In the genomic region with DNA sequence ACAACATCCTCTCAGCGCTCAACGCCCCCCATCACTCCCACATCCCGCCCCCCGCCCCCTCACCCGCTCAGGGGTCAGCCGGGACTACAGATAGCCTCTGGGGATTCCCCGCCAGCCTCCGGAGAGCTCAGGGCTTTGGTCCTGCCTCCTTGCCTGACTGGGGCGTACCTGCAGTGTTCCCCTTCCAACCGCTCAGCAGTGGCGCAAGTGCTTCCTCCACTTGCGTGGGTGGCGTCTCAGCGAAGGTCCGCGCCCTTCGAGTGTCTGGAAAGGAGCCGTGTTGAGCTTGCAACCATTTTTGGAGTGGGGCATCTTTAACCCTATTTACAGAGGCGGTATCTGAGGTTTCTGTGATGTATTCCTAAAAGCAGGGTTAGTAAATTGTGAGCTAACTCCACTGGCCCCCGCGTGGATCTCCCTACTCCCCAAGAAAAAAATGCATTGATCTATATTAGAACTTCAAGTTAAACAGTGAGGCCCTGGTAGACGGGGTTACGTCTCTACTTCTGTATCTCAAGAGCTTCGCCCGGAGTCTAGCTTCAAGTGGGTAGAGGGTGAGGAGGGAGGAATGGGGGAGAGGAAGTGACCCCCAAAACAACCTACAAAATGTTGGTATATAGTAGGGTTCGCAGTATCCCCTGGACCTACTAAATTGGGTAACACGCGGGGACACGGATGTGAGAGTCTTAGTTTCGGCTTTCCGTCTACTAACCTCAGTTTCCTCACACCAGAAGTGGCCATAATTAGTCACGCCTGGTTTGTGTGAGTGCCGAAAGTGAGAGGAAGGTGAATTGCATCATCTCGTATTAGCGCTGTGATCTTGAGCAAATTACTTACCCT, we compare ENCODE assay signal across 8 cellular contexts. TPM values are rescaled to one million over a fixed set of nuclear protein-coding genes. Genes with fewer than 3 reads are reported as not detected.
DNase-seq lines count a peak whose midpoint lies in the region; ATAC-seq and TF ChIP-seq lines count a peak whose summit lies in the region.

No MANE protein-coding gene starts in this region.

- no peaks in the 10 kb centered on the region for H3K36me3 ChIP-seq in GM06990 (ENCODE audit: control insufficient read depth, insufficient read depth, low read length)
- no peaks in the 10 kb centered on the region for H3K36me3 ChIP-seq in transverse colon
- no peaks in the 10 kb centered on the region for H3K36me3 ChIP-seq in brain microvascular endothelial cell (replicated peaks)

- TF ChIP-seq CTCF in GM06990 (IDR thresholded peaks at IDR 0.05; ENCODE audit: insufficient read depth, low read length, poor library complexity, severe bottlenecking) (no peak), activated B cell treated with CpG ODN at 0.5 μM for 24 hours (IDR thresholded peaks at IDR 0.05) (no peak), transverse colon (IDR thresholded peaks at IDR 0.05) (no peak), brain microvascular endothelial cell (IDR thresholded peaks at IDR 0.05; ENCODE audit: low read depth, low read length, missing control alignments) (no peak)

- no peaks in the 10 kb centered on the region for H3K36me3 Mint-ChIP-seq in activated B cell treated with CpG ODN at 0.5 μM for 24 hours (ENCODE audit: low read depth)
- peaks cover 7% of the 10 kb centered on the region for H3K36me3 Mint-ChIP-seq in stimulated activated naive CD8-positive, alpha-beta T cell treated with anti-CD3 and anti-CD28 coated beads, Interleukin-15, Interleukin-2, amounts not matched to agents 100 ng/mL and 50 ng/mL, for 24 hours (ENCODE audit: low read depth)

- H3K9me3 ChIP-seq in transverse colon, result no peaks in the 10 kb centered on the region

- peak overlapping the region; percentile 62 for H3K4me3 Mint-ChIP-seq in activated B cell treated with CpG ODN at 0.5 μM for 24 hours
- H3K4me3 Mint-ChIP-seq in stimulated activated naive CD8-positive, alpha-beta T cell treated with anti-CD3 and anti-CD28 coated beads, Interleukin-15, Interleukin-2, amounts not matched to agents 100 ng/mL and 50 ng/mL, for 24 hours, result peak overlapping the region; percentile 50

- intact Hi-C loops in activated B cell treated with CpG ODN at 0.5 μM for 24 hours (cut with micrococcal nuclease), result loop anchor here (1.0 to 2.0 kb wide), 2 partner anchors 19 to 43 kb away; a partner anchor contains a TSS
- intact Hi-C loops in transverse colon (cut with DNase I; ENCODE audit: low total_unique reads), result no loop called here

- peak overlapping the region; percentile 19 for H3K27ac Mint-ChIP-seq in activated B cell treated with CpG ODN at 0.5 μM for 24 hours
- H3K27ac Mint-ChIP-seq in stimulated activated naive CD8-positive, alpha-beta T cell treated with anti-CD3 and anti-CD28 coated beads, Interleukin-15, Interleukin-2, amounts not matched to agents 100 ng/mL and 50 ng/mL, for 24 hours, result peak overlapping the region; percentile 48

- WGBS in transverse colon (ENCODE audit: low coverage in 1 of 2), 2 donors, result 14 to 23% methylated on average over 7 to 28 of the region's 35 CpGs

- ATAC-seq in GM19395 (IDR thresholded peaks at IDR 0.05; ENCODE audit: unreplicated experiment) (peak; percentile 87), HG03175 (IDR thresholded peaks at IDR 0.05; ENCODE audit: unreplicated experiment) (peak; percentile 86), activated B cell treated with CpG ODN at 0.5 μM for 24 hours (ENCODE audit: low read depth) (peak; percentile 52)

- H3K27me3 ChIP-seq in GM06990 (replicated peaks; ENCODE audit: control insufficient read depth, insufficient read depth, low read length), result peaks cover 4% of the 10 kb centered on the region
- H3K27me3 ChIP-seq in transverse colon, result peaks cover 100% of the 10 kb centered on the region
- peaks cover 95% of the 10 kb centered on the region for H3K27me3 ChIP-seq in brain microvascular endothelial cell (replicated peaks)

- POLR2A ChIA-PET in activated B cell treated with CpG ODN at 0.5 μM for 24 hours (lab: Charles Lee), result interaction anchor here (0.8 to 1.0 kb wide), 2 partner anchors 45 to 83 kb away, joined by 3 read pairs; no protein-coding TSS in a partner anchor

- H3K9me3 Mint-ChIP-seq in activated B cell treated with CpG ODN at 0.5 μM for 24 hours, result peaks cover 4% of the 10 kb centered on the region
- no peaks in the 10 kb centered on the region for H3K9me3 Mint-ChIP-seq in stimulated activated naive CD8-positive, alpha-beta T cell treated with anti-CD3 and anti-CD28 coated beads, Interleukin-15, Interleukin-2, amounts not matched to agents 100 ng/mL and 50 ng/mL, for 24 hours

- H3K27ac ChIP-seq in transverse colon, result no peak overlapping the region
- no peak overlapping the region for H3K27ac ChIP-seq in brain microvascular endothelial cell

- in situ Hi-C loops in transverse colon (cut with MboI; ENCODE audit: low pct_ligation_motif_present in 1 of 4, low pct_unique_long_range_greater_than_20kb in 1 of 4, low sequenced_read_pairs in 3 of 4) (no loop called here), brain microvascular endothelial cell (cut with HindIII; ENCODE audit: low pct_ligation_motif_present, low sequenced_read_pairs) (no loop called here)

- peak overlapping the region; percentile 43 for H3K4me3 ChIP-seq in GM06990 (replicated peaks; ENCODE audit: low read depth, low read length)
- H3K4me3 ChIP-seq in transverse colon, result peak overlapping the region in 1 of 4 donors; percentile 16
- H3K4me3 ChIP-seq in brain microvascular endothelial cell (ENCODE audit: low read depth, low read length), result no peak overlapping the region

- peaks cover 0 to 8% (median 2%) of the 10 kb centered on the region in 4 donors for H3K4me1 ChIP-seq in transverse colon

- H3K27me3 Mint-ChIP-seq in activated B cell treated with CpG ODN at 0.5 μM for 24 hours, result peaks cover 80% of the 10 kb centered on the region
- H3K27me3 Mint-ChIP-seq in stimulated activated naive CD8-positive, alpha-beta T cell treated with anti-CD3 and anti-CD28 coated beads, Interleukin-15, Interleukin-2, amounts not matched to agents 100 ng/mL and 50 ng/mL, for 24 hours, result peaks cover 90% of the 10 kb centered on the region

- peaks cover 28% of the 10 kb centered on the region for H3K4me1 Mint-ChIP-seq in activated B cell treated with CpG ODN at 0.5 μM for 24 hours
- peaks cover 26% of the 10 kb centered on the region for H3K4me1 Mint-ChIP-seq in stimulated activated naive CD8-positive, alpha-beta T cell treated with anti-CD3 and anti-CD28 coated beads, Interleukin-15, Interleukin-2, amounts not matched to agents 100 ng/mL and 50 ng/mL, for 24 hours (ENCODE audit: low read depth)

- TF ChIP-seq EP300 in transverse colon (IDR thresholded peaks at IDR 0.05; ENCODE audit: low read depth), result no peak

- CTCF ChIA-PET in activated B cell treated with CpG ODN at 0.5 μM for 24 hours (lab: Charles Lee), result no interaction called here

- DNase-seq in GM06990 (ENCODE audit: extremely low read depth, insufficient read length) (peak; percentile 70), activated B cell treated with CpG ODN at 0.5 μM for 24 hours (no peak), glomerular visceral epithelial cell (ENCODE audit: extremely low spot score) (no peak), transverse colon (no peak), brain microvascular endothelial cell (no peak)

- no peak for TF ChIP-seq POLR2A in transverse colon (IDR thresholded peaks at IDR 0.05)

RNA-seq across cellular contexts. Expression of a gene that starts 16.1 kb away (rescaled TPM):
- total RNA-seq in activated B cell treated with CpG ODN at 0.5 μM for 24 hours, result not detected in 2 replicates
- total RNA-seq in transverse colon, result 10 to 100 TPM in 1 of 4 donors, 1 to 10 TPM in 3; 3.8 to 19.5 (median 5.1) TPM

RNA-seq across cellular contexts. Expression of a gene that starts 44.1 kb away (rescaled TPM):
- 16.0 and 16.9 TPM in 2 replicates for total RNA-seq in activated B cell treated with CpG ODN at 0.5 μM for 24 hours
- 10 to 100 TPM in 3 of 4 donors, 1 to 10 TPM in 1; 6.4 to 19.5 (median 17.8) TPM for total RNA-seq in transverse colon
